29 cellular contexts compared by ENCODE assay signal in genomic region chr18:59990121-59990818, GRCh38.
DNase-seq lines count a peak whose midpoint lies in the region; ATAC-seq and TF ChIP-seq lines count a peak whose summit lies in the region.
"Had no signal": no experiment of that assay in that cellular context is flagged by ENCODE, and none has a peak within 500 bp of the region (broad histone marks: within the 10 kb centered on the region; RNA-seq: fewer than 3 reads in every experiment).

No MANE protein-coding gene starts in this region.

- H3K4me2 ChIP-seq in PC-3 (ENCODE audit: low read length) (no peak overlapping the region), OCI-LY7 (ENCODE audit: low read length) (no peak overlapping the region), H9 (ENCODE audit: insufficient read depth, insufficient read length, low read length) (no peak overlapping the region)
- H3K4me2 ChIP-seq: PC-9 had no signal

- H2BK120ac ChIP-seq in H9 (ENCODE audit: low read depth, low read length, poor library complexity, severe bottlenecking), result no peak overlapping the region

- no peak overlapping the region for H4K91ac ChIP-seq in H9 (ENCODE audit: insufficient read length, low read depth, low read length)

- H3K9me3 ChIP-seq in PC-3 (ENCODE audit: low read length) (no peaks in the 10 kb centered on the region), OCI-LY7 (ENCODE audit: low read length) (no peaks in the 10 kb centered on the region), H9 (ENCODE audit: control insufficient read depth, low read depth, low read length) (no peaks in the 10 kb centered on the region)
- H3K9me3 ChIP-seq: gastrocnemius medialis, psoas muscle, transverse colon had no signal

- no peaks in the 10 kb centered on the region for H3K36me3 ChIP-seq in PC-3 (ENCODE audit: low read depth, low read length)
- H3K36me3 ChIP-seq in OCI-LY7 (ENCODE audit: insufficient read depth, low read length), result no peaks in the 10 kb centered on the region; the same call in 1 of the 2 replicates
- H3K36me3 ChIP-seq: gastrocnemius medialis, transverse colon had no signal

- POLR2A ChIA-PET in PC-3 (lab: Charles Lee; ENCODE audit: unreplicated experiment), result interaction anchor here (0.6 kb wide), 1 partner anchor 89 kb away, joined by 5 read pairs; no protein-coding TSS in a partner anchor
- POLR2A ChIA-PET in OCI-LY7 (lab: Charles Lee), result interaction anchor here (0.5 to 0.7 kb wide), 2 partner anchors 11 to 142 kb away, joined by 3 to 4 read pairs; no protein-coding TSS in a partner anchor

- no peaks in the 10 kb centered on the region for H3K9me3 Mint-ChIP-seq in H9
- H3K9me3 Mint-ChIP-seq in activated T-helper 2 cell treated with anti-CD3 and anti-CD28 coated beads, Interferon-gamma antibody, Interleukin-2, Interleukin-4, amounts not matched to agents 10 μg/mL and 5 μg/mL and 100 μg/mL, durations not matched to agents 14 hours and 24 hours and 36 hours, result no peaks in the 10 kb centered on the region
- H3K9me3 Mint-ChIP-seq: activated T-helper 17 cell treated with anti-CD3 and anti-CD28 coated beads, Interleukin-2, amount 50 U/mL, for 72 hours; CD14-positive monocyte; natural killer cell treated with Interleukin-12 subunit alpha and Interleukin-12 subunit beta and Interleukin-15 and Interleukin-18, amount 100 ng/mL, for 72 hours had no signal

- TF ChIP-seq CTCF in PC-3 (conservative IDR thresholded peaks at IDR 0.05; ENCODE audit: low read depth, low read length) (no peak), foreskin keratinocyte (conservative IDR thresholded peaks at IDR 0.05) (peak; percentile 9), OCI-LY7 (conservative IDR thresholded peaks at IDR 0.05; ENCODE audit: low read length) (no peak), H9 (conservative IDR thresholded peaks at IDR 0.05) (no peak)

- CTCF ChIA-PET in PC-3 (lab: Charles Lee) (interaction anchor here (1.0 kb wide), 1 partner anchor 165 kb away, joined by 3 read pairs; no protein-coding TSS in a partner anchor), OCI-LY7 (lab: Charles Lee; ENCODE audit: unreplicated experiment) (no interaction called here)

- no peak overlapping the region for H2AK5ac ChIP-seq in H9 (ENCODE audit: insufficient read length, low read length)

- no peak overlapping the region for H2BK20ac ChIP-seq in H9 (ENCODE audit: low read depth, low read length, poor library complexity, severe bottlenecking)

- H3K4me1 ChIP-seq in PC-3 (ENCODE audit: insufficient read depth, low read length) (peaks cover 16% of the 10 kb centered on the region), foreskin keratinocyte (no peaks in the 10 kb centered on the region), OCI-LY7 (ENCODE audit: insufficient read depth, low read length, poor library complexity, severe bottlenecking) (no peaks in the 10 kb centered on the region), H9 (ENCODE audit: insufficient read depth, low read length) (no peaks in the 10 kb centered on the region)
- H3K4me1 ChIP-seq: gastrocnemius medialis, psoas muscle, transverse colon had no signal

- H4K8ac ChIP-seq in H9 (replicated peaks; ENCODE audit: insufficient read length, low read depth, low read length), result no peak overlapping the region

- H3K4ac ChIP-seq in H9 (ENCODE audit: low read depth, low read length), result no peak overlapping the region

- H3K4me1 Mint-ChIP-seq in H9, result no peaks in the 10 kb centered on the region
- no peaks in the 10 kb centered on the region for H3K4me1 Mint-ChIP-seq in activated T-helper 2 cell treated with anti-CD3 and anti-CD28 coated beads, Interferon-gamma antibody, Interleukin-2, Interleukin-4, amounts not matched to agents 10 μg/mL and 5 μg/mL and 100 μg/mL, durations not matched to agents 14 hours and 24 hours and 36 hours (ENCODE audit: low read depth)
- H3K4me1 Mint-ChIP-seq: activated CD4-positive, alpha-beta T cell treated with anti-CD3 and anti-CD28 coated beads for 36 hours; activated T-helper 17 cell treated with anti-CD3 and anti-CD28 coated beads, Interleukin-2, amount 50 U/mL, for 72 hours; CD14-positive monocyte had no signal

- intact Hi-C loops in PC-3 (cut with micrococcal nuclease) (loop anchor here (10.0 kb wide), 1 partner anchor 245 kb away; no protein-coding TSS in a partner anchor), OCI-LY7 (cut with micrococcal nuclease; ENCODE audit: unreplicated experiment) (loop anchor here (5.0 to 10.0 kb wide), 2 partner anchors 208 to 255 kb away; no protein-coding TSS in a partner anchor)
- intact Hi-C loops in activated T-helper 2 cell treated with anti-CD3 and anti-CD28 coated beads, Interferon-gamma antibody, Interleukin-2, Interleukin-4, amounts not matched to agents 10 μg/mL and 5 μg/mL and 100 μg/mL, durations not matched to agents 14 hours and 24 hours and 36 hours (cut with micrococcal nuclease), result no loop called here

- H3K23me2 ChIP-seq in H9 (ENCODE audit: insufficient read length, low read depth, low read length, poor library complexity, severe bottlenecking), result no peaks in the 10 kb centered on the region

- ATAC-seq in PC-3 (peak; percentile 55), foreskin keratinocyte (peak; percentile 44)
- ATAC-seq: activated CD4-positive, alpha-beta T cell treated with anti-CD3 and anti-CD28 coated beads for 36 hours; activated CD8-positive, alpha-beta T cell treated with anti-CD3 and anti-CD28 coated beads, Interleukin-2, amount 10 ng/mL, durations not matched to agents 7 days and 5 days; activated T-helper 17 cell treated with anti-CD3 and anti-CD28 coated beads, Interleukin-2, amount 50 U/mL, for 72 hours; gastrocnemius medialis; HepG2; left colon; natural killer cell treated with Interleukin-12 subunit alpha and Interleukin-12 subunit beta and Interleukin-15 and Interleukin-18, amount 100 ng/mL, for 72 hours; psoas muscle had no signal

- no peak overlapping the region for H2BK12ac ChIP-seq in H9 (ENCODE audit: insufficient read length, low read depth, low read length)

- H3F3A ChIP-seq in PC-3 (ENCODE audit: low read length, unreplicated experiment), result no peaks in the 10 kb centered on the region

- no peaks in the 10 kb centered on the region for H3K79me1 ChIP-seq in H9 (ENCODE audit: insufficient read depth, low read depth, low read length, poor library complexity, severe bottlenecking)

- H2BK5ac ChIP-seq in H9 (ENCODE audit: insufficient read length, low read length), result no peak overlapping the region

- H3K27me3 ChIP-seq in PC-3 (ENCODE audit: low read length), result no peaks in the 10 kb centered on the region
- peaks cover under 1% of the 10 kb centered on the region for H3K27me3 ChIP-seq in foreskin keratinocyte
- H3K27me3 ChIP-seq in H9 (ENCODE audit: insufficient read depth, low read length), result no peaks in the 10 kb centered on the region
- H3K27me3 ChIP-seq: gastrocnemius medialis had no signal

- no peak overlapping the region for H2AFZ ChIP-seq in PC-3 (ENCODE audit: low read length)
- H2AFZ ChIP-seq in OCI-LY7 (ENCODE audit: low read length), result no peak overlapping the region
- no peak overlapping the region for H2AFZ ChIP-seq in H9 (ENCODE audit: low read length)
- H2AFZ ChIP-seq: PC-9 had no signal

- no peaks in the 10 kb centered on the region for H3K36me3 Mint-ChIP-seq in H9 (ENCODE audit: insufficient read depth in 1 of 3, low read depth in 3 of 3)
- no peaks in the 10 kb centered on the region for H3K36me3 Mint-ChIP-seq in activated T-helper 2 cell treated with anti-CD3 and anti-CD28 coated beads, Interferon-gamma antibody, Interleukin-2, Interleukin-4, amounts not matched to agents 10 μg/mL and 5 μg/mL and 100 μg/mL, durations not matched to agents 14 hours and 24 hours and 36 hours (ENCODE audit: low read depth)
- H3K36me3 Mint-ChIP-seq: CD14-positive monocyte; natural killer cell treated with Interleukin-12 subunit alpha and Interleukin-12 subunit beta and Interleukin-15 and Interleukin-18, amount 100 ng/mL, for 72 hours had no signal

- peaks cover 3% of the 10 kb centered on the region; the same call in 1 of the 2 replicates for H3K27me3 Mint-ChIP-seq in H9 (ENCODE audit: low read depth)
- peaks cover 30% of the 10 kb centered on the region for H3K27me3 Mint-ChIP-seq in activated T-helper 2 cell treated with anti-CD3 and anti-CD28 coated beads, Interferon-gamma antibody, Interleukin-2, Interleukin-4, amounts not matched to agents 10 μg/mL and 5 μg/mL and 100 μg/mL, durations not matched to agents 14 hours and 24 hours and 36 hours (ENCODE audit: low read depth)

- H3T11ph ChIP-seq in H9 (ENCODE audit: low read length), result no peak overlapping the region

- no peak overlapping the region for H3K4me3 Mint-ChIP-seq in H9
- H3K4me3 Mint-ChIP-seq in activated T-helper 2 cell treated with anti-CD3 and anti-CD28 coated beads, Interferon-gamma antibody, Interleukin-2, Interleukin-4, amounts not matched to agents 10 μg/mL and 5 μg/mL and 100 μg/mL, durations not matched to agents 14 hours and 24 hours and 36 hours (ENCODE audit: low read depth), result no peak overlapping the region
- H3K4me3 Mint-ChIP-seq: activated CD4-positive, alpha-beta T cell treated with anti-CD3 and anti-CD28 coated beads for 36 hours; activated CD8-positive, alpha-beta T cell treated with anti-CD3 and anti-CD28 coated beads, Interleukin-2, amount 10 ng/mL, durations not matched to agents 7 days and 5 days; activated T-helper 17 cell treated with anti-CD3 and anti-CD28 coated beads, Interleukin-2, amount 50 U/mL, for 72 hours; CD14-positive monocyte; natural killer cell treated with Interleukin-12 subunit alpha and Interleukin-12 subunit beta and Interleukin-15 and Interleukin-18, amount 100 ng/mL, for 72 hours had no signal

- no peak overlapping the region for H3K9ac ChIP-seq in PC-3 (ENCODE audit: low read length)
- no peak overlapping the region for H3K9ac ChIP-seq in H9 (ENCODE audit: extremely low read depth, insufficient read length, low read length)

- H3K79me2 ChIP-seq in PC-3 (ENCODE audit: low read length) (no peaks in the 10 kb centered on the region), OCI-LY7 (ENCODE audit: insufficient read depth, low read depth, low read length) (no peaks in the 10 kb centered on the region), H9 (ENCODE audit: insufficient read depth, low read length) (no peaks in the 10 kb centered on the region)

- no peak overlapping the region for H4K5ac ChIP-seq in H9 (ENCODE audit: insufficient read length, low read depth, low read length)

- DNase-seq in NOMO-1 treated with DMSO at 0.1 percent for 48 hours (lab: John Stamatoyannopoulos, UW; ENCODE audit: unreplicated experiment) (peak; percentile 11), NOMO-1 (lab: John Stamatoyannopoulos, UW; ENCODE audit: unreplicated experiment in 2 of 2) (no peak), PC-3 (peak; percentile 73), foreskin keratinocyte (no peak), OCI-LY7 (ENCODE audit: low spot score) (no peak), HUDEP-2 (lab: John Stamatoyannopoulos, UW; ENCODE audit: unreplicated experiment in 76 of 76) (no peak), H9 (no peak)
- DNase-seq in activated T-helper 2 cell treated with anti-CD3 and anti-CD28 coated beads, Interferon-gamma antibody, Interleukin-2, Interleukin-4, amounts not matched to agents 10 μg/mL and 5 μg/mL and 100 μg/mL, durations not matched to agents 14 hours and 24 hours and 36 hours (ENCODE audit: low spot score), result no peak
- DNase-seq: 8988T; activated CD4-positive, alpha-beta T cell treated with anti-CD3 and anti-CD28 coated beads for 36 hours; activated CD8-positive, alpha-beta T cell treated with anti-CD3 and anti-CD28 coated beads, Interleukin-2, amount 10 ng/mL, durations not matched to agents 7 days and 5 days; activated naive CD4-positive, alpha-beta T cell treated with anti-CD3 and anti-CD28 coated beads, Interleukin-2, amount 50 U/mL, for 16 hours; gastrocnemius medialis; hippocampal formation; Karpas-422; left colon; NCI-H1436 treated with DMSO at 0.1 percent for 48 hours; NCI-H82; occipital lobe; PC-9; psoas muscle; Right ventricle myocardium superior; stimulated activated CD4-positive, alpha-beta T cell treated with anti-CD3 and anti-CD28 coated beads, Interleukin-4, amount 100 ng/mL, for 1 hour; transverse colon had no signal

- H3K9me2 ChIP-seq in PC-3 (replicated peaks; ENCODE audit: low read length) (no peaks in the 10 kb centered on the region), OCI-LY7 (ENCODE audit: insufficient read depth, low read length) (no peaks in the 10 kb centered on the region)

- no CpG with 5 or more reads among the region's 1 CpG for WGBS in H9 (ENCODE audit: extremely low coverage, insufficient read length, low lambda C conversion rate)

- H3K14ac ChIP-seq in H9 (ENCODE audit: insufficient read depth, low read length), result no peak overlapping the region

- H3K4me3 ChIP-seq in PC-3 (ENCODE audit: low read length) (no peak overlapping the region), OCI-LY7 (ENCODE audit: low read depth, low read length, poor library complexity, severe bottlenecking) (no peak overlapping the region)
- H3K4me3 ChIP-seq: gastrocnemius medialis, PC-9, psoas muscle, transverse colon had no signal

- H3K56ac ChIP-seq in H9 (ENCODE audit: insufficient read length, low read depth, low read length), result no peak overlapping the region

- H3K27ac Mint-ChIP-seq in H9, result no peak overlapping the region
- no peak overlapping the region for H3K27ac Mint-ChIP-seq in activated T-helper 2 cell treated with anti-CD3 and anti-CD28 coated beads, Interferon-gamma antibody, Interleukin-2, Interleukin-4, amounts not matched to agents 10 μg/mL and 5 μg/mL and 100 μg/mL, durations not matched to agents 14 hours and 24 hours and 36 hours
- H3K27ac Mint-ChIP-seq: activated CD4-positive, alpha-beta T cell treated with anti-CD3 and anti-CD28 coated beads for 36 hours; activated CD8-positive, alpha-beta T cell treated with anti-CD3 and anti-CD28 coated beads, Interleukin-2, amount 10 ng/mL, durations not matched to agents 7 days and 5 days; activated T-helper 17 cell treated with anti-CD3 and anti-CD28 coated beads, Interleukin-2, amount 50 U/mL, for 72 hours; CD14-positive monocyte; natural killer cell treated with Interleukin-12 subunit alpha and Interleukin-12 subunit beta and Interleukin-15 and Interleukin-18, amount 100 ng/mL, for 72 hours had no signal

- no TSS peak for BruUV-seq in PC-3 (replicated peaks; lab: Mats Ljungman, UMichigan)
- no TSS peak for BruUV-seq in OCI-LY7 (replicated peaks; lab: Mats Ljungman, UMichigan)

- no peak overlapping the region for H3K18ac ChIP-seq in H9 (ENCODE audit: insufficient read length, low read depth, low read length)

- H3K27ac ChIP-seq in PC-3 (ENCODE audit: low read length) (no peak overlapping the region), foreskin keratinocyte (no peak overlapping the region), OCI-LY7 (ENCODE audit: low read depth, low read length, poor library complexity, severe bottlenecking) (no peak overlapping the region), H9 (ENCODE audit: insufficient read length, low read depth, low read length) (no peak overlapping the region)
- H3K27ac ChIP-seq: gastrocnemius medialis, HL-60, PC-9, psoas muscle, transverse colon had no signal

- no peaks in the 10 kb centered on the region for H4K20me1 ChIP-seq in PC-3 (ENCODE audit: low read length)
- H4K20me1 ChIP-seq in OCI-LY7 (ENCODE audit: insufficient read depth, low read length), result no peaks in the 10 kb centered on the region
- H4K20me1 ChIP-seq in H9 (ENCODE audit: control insufficient read depth, insufficient read depth, insufficient read length), result no peaks in the 10 kb centered on the region

- no peak overlapping the region for H3K23ac ChIP-seq in H9 (ENCODE audit: insufficient read length, low read depth, low read length)

- H2BK15ac ChIP-seq in H9 (ENCODE audit: low read depth, low read length), result no peak overlapping the region

Comparison
In these comparisons a context has a peak if more than half of its experiments do, and no peak if none do; other contexts are left out.
1. DNase-seq: peak in NOMO-1 treated with DMSO at 0.1 percent for 48 hours (single experiment) and PC-3 (single experiment); none in NOMO-1 (0 of 2), foreskin keratinocyte (0 of 2), OCI-LY7 (single experiment), HUDEP-2 (0 of 76), H9 (single experiment) and activated T-helper 2 cell treated with anti-CD3 and anti-CD28 coated beads, Interferon-gamma antibody, Interleukin-2, Interleukin-4, amounts not matched to agents 10 μg/mL and 5 μg/mL and 100 μg/mL, durations not matched to agents 14 hours and 24 hours and 36 hours (single experiment).